Comparison of ENCODE assay signal across 24 cellular contexts in the genomic region with DNA sequence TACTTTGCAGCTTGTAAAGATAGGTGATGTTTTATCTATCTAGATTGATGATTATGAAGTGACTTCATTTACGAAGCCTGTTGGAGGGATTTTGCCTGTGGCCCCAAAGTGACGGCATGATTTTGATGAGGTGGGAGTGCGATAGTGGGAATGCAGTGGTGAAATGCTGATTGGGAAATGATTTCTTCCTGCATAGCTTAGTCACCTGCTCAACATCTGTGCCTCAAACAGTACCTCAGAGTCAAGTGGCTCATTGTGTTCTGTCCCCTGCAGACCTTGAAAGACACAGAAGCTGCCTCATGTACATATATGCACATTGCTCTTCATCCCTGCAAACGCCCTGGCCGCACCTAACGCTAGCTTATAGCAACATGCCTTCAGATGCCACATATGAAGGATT.
A peak's percentile ranks its signal among the peaks of the same experiment; 100 is the strongest.
DNase-seq lines count a peak whose midpoint lies in the region; ATAC-seq, FAIRE-seq and TF ChIP-seq lines count a peak whose summit lies in the region.
"Had no signal": no experiment of that assay in that cellular context is flagged by ENCODE, and none has a peak within 500 bp of the region (broad histone marks: within the 10 kb centered on the region; RNA-seq: fewer than 3 reads in every experiment).

No MANE protein-coding gene starts in this region.

- peak; percentile 9 for FAIRE-seq in astrocyte (lab: Jason Lieb, UNC)
- FAIRE-seq: G401.6, GM12892, GM18507, HTR-8/SVneo had no signal

- no peaks in the 10 kb centered on the region for H4K20me1 ChIP-seq in BLaER1 treated with 17β-estradiol and CSF1 and Interleukin-3, amounts not matched to agents 10 nM and 100 nM
- no peaks in the 10 kb centered on the region for H4K20me1 ChIP-seq in astrocyte (ENCODE audit: insufficient read depth, low read length)

- H3K36me3 Mint-ChIP-seq in astrocyte (ENCODE audit: low read depth, unreplicated experiment) (no peaks in the 10 kb centered on the region), type B pancreatic cell (no peaks in the 10 kb centered on the region)
- H3K36me3 Mint-ChIP-seq: CD4-positive, alpha-beta memory T cell had no signal

- H3K79me2 ChIP-seq in astrocyte (ENCODE audit: insufficient read depth, low read length) = no peaks in the 10 kb centered on the region

- ATAC-seq in HG03565 (IDR thresholded peaks at IDR 0.05; ENCODE audit: unreplicated experiment) = no peak

- no peak overlapping the region for H2AFZ ChIP-seq in astrocyte (ENCODE audit: low read depth, low read length)

- H3K9me3 Mint-ChIP-seq in astrocyte (ENCODE audit: unreplicated experiment) = no peaks in the 10 kb centered on the region
- H3K9me3 Mint-ChIP-seq in type B pancreatic cell = peaks cover 5% of the 10 kb centered on the region

- H3K4me1 Mint-ChIP-seq in astrocyte (ENCODE audit: low read depth, unreplicated experiment) (no peaks in the 10 kb centered on the region), type B pancreatic cell (ENCODE audit: unreplicated experiment) (no peaks in the 10 kb centered on the region)
- H3K4me1 Mint-ChIP-seq: CD4-positive, alpha-beta memory T cell had no signal

- H3K4me1 ChIP-seq in BLaER1 treated with 17β-estradiol and CSF1 and Interleukin-3, amounts not matched to agents 10 nM and 100 nM = peaks cover 0 to 56% (median 41%) of the 10 kb centered on the region in 10 experiments; a peak in 15 of 20 replicates
- no peaks in the 10 kb centered on the region for H3K4me1 ChIP-seq in astrocyte (ENCODE audit: insufficient read depth, low read length)
- H3K4me1 ChIP-seq: Caco-2, Peyer's patch, SJCRH30 had no signal

- TF ChIP-seq CTCF in AG10803 (conservative IDR thresholded peaks at IDR 0.05; ENCODE audit: low read length) (no peak), astrocyte (IDR thresholded peaks at IDR 0.05; ENCODE audit: insufficient read depth, low read depth, low read length) (no peak), fibroblast of villous mesenchyme (IDR thresholded peaks at IDR 0.05; ENCODE audit: insufficient read depth, low read depth, low read length) (no peak), type B pancreatic cell (conservative IDR thresholded peaks at IDR 0.05) (no peak)

- DNase-seq in AG10803 (ENCODE audit: low read depth) (peak; percentile 58), astrocyte (ENCODE audit: low read depth) (no peak), fibroblast of villous mesenchyme (ENCODE audit: low read depth) (peak; percentile 11), type B pancreatic cell (ENCODE audit: extremely low spot score, unreplicated experiment) (no peak), DMS153 (lab: John Stamatoyannopoulos, UW) (no peak)
- DNase-seq: Caco-2; CD4-positive, alpha-beta memory T cell; DMS 273 treated with DMSO at 0.1 percent for 48 hours; GOT3; HCEC 1CT; NCI-H1092 treated with DMSO at 0.1 percent for 48 hours; NCI-H146; NCI-H2029; NCI-H524 treated with DMSO at 0.1 percent for 48 hours; NCI-H82; Peyer's patch; SJCRH30 had no signal

- no peak overlapping the region for H3K27ac Mint-ChIP-seq in astrocyte (ENCODE audit: unreplicated experiment)
- no peak overlapping the region for H3K27ac Mint-ChIP-seq in type B pancreatic cell
- H3K27ac Mint-ChIP-seq: CD4-positive, alpha-beta memory T cell had no signal

- H3K27ac ChIP-seq in BLaER1 treated with 17β-estradiol and CSF1 and Interleukin-3, amounts not matched to agents 10 nM and 100 nM = peak overlapping the region in 1 of 11 experiments; percentile 77; a peak in 1 of 22 replicates
- no peak overlapping the region for H3K27ac ChIP-seq in astrocyte (ENCODE audit: low read depth, low read length)
- H3K27ac ChIP-seq: KMS-11, Peyer's patch, SJCRH30 had no signal

- H3K9me3 ChIP-seq in BLaER1 treated with 17β-estradiol and CSF1 and Interleukin-3, amounts not matched to agents 10 nM and 100 nM (replicated peaks in 1 of 11) = peaks cover 11 to 50% (median 36%) of the 10 kb centered on the region in 11 experiments
- no peaks in the 10 kb centered on the region for H3K9me3 ChIP-seq in astrocyte (ENCODE audit: insufficient read depth, low read depth, low read length)
- H3K9me3 ChIP-seq: Caco-2, Peyer's patch, SJCRH30 had no signal

- H3K4me2 ChIP-seq in BLaER1 treated with 17β-estradiol and CSF1 and Interleukin-3, amounts not matched to agents 10 nM and 100 nM = peak overlapping the region in 6 of 11 experiments; percentile 51 to 79 (median 70); a peak in 8 of 22 replicates
- H3K4me2 ChIP-seq in astrocyte (ENCODE audit: low read length) = no peak overlapping the region
- H3K4me2 ChIP-seq: KMS-11 had no signal

- H3K4me3 ChIP-seq in AG10803 (ENCODE audit: low read length) (no peak overlapping the region), astrocyte (ENCODE audit: insufficient read depth, low read depth, low read length) (no peak overlapping the region), fibroblast of villous mesenchyme (ENCODE audit: low read depth, low read length) (no peak overlapping the region)
- H3K4me3 ChIP-seq in BLaER1 treated with 17β-estradiol and CSF1 and Interleukin-3, amounts not matched to agents 10 nM and 100 nM = no peak overlapping the region
- H3K4me3 ChIP-seq: Peyer's patch, SJCRH30 had no signal

- H3K36me3 ChIP-seq in BLaER1 treated with 17β-estradiol and CSF1 and Interleukin-3, amounts not matched to agents 10 nM and 100 nM = peaks cover 0 to 13% (median 0%) of the 10 kb centered on the region in 11 experiments; a peak in 5 of 22 replicates
- no peaks in the 10 kb centered on the region for H3K36me3 ChIP-seq in astrocyte (ENCODE audit: insufficient read depth, low read length)
- H3K36me3 ChIP-seq: Peyer's patch, SJCRH30 had no signal

- no peaks in the 10 kb centered on the region for H3K27me3 Mint-ChIP-seq in astrocyte (ENCODE audit: low read depth, unreplicated experiment)
- no peaks in the 10 kb centered on the region for H3K27me3 Mint-ChIP-seq in type B pancreatic cell

- H3K9ac ChIP-seq in BLaER1 treated with 17β-estradiol and CSF1 and Interleukin-3, amounts not matched to agents 10 nM and 100 nM = no peak overlapping the region
- H3K9ac ChIP-seq in astrocyte (ENCODE audit: low read length) = no peak overlapping the region
- H3K9ac ChIP-seq: KMS-11 had no signal

- H3K4me3 Mint-ChIP-seq in astrocyte (ENCODE audit: unreplicated experiment) (no peak overlapping the region), type B pancreatic cell (no peak overlapping the region)
- H3K4me3 Mint-ChIP-seq: CD4-positive, alpha-beta memory T cell had no signal

- no peaks in the 10 kb centered on the region for H3K27me3 ChIP-seq in BLaER1 treated with 17β-estradiol and CSF1 and Interleukin-3, amounts not matched to agents 10 nM and 100 nM
- H3K27me3 ChIP-seq in astrocyte (ENCODE audit: insufficient read depth, low read length) = no peaks in the 10 kb centered on the region
- H3K27me3 ChIP-seq: Peyer's patch, SJCRH30 had no signal

Comparison
In these comparisons a context has a peak if more than half of its experiments do, and no peak if none do; other contexts are left out.
1. DNase-seq: peak in AG10803 (single experiment) and fibroblast of villous mesenchyme (single experiment); none in astrocyte (single experiment), type B pancreatic cell (single experiment) and DMS153 (single experiment).